In genomic region chr13:51453959-51454703, GRCh38 we compare ENCODE assay signal across 8 cellular contexts. TPM values are rescaled to one million over a fixed set of nuclear protein-coding genes. Genes with fewer than 3 reads are reported as not detected.
DNase-seq lines count a peak whose midpoint lies in the region; ATAC-seq and TF ChIP-seq lines count a peak whose summit lies in the region.

No MANE protein-coding gene starts in this region.

- peak; percentile 14 for TF ChIP-seq RAD21 in liver (IDR thresholded peaks at IDR 0.05)

- peaks cover 0 to 11% (median 7%) of the 10 kb centered on the region in 4 donors for H3K9me3 ChIP-seq in liver (ENCODE audit: control insufficient read depth in 4 of 4, low read length in 3 of 4)

- no peak for TF ChIP-seq CTCF in AG09309 (IDR thresholded peaks at IDR 0.05; ENCODE audit: control insufficient read depth, insufficient read depth, low read depth, low read length, missing control alignments)
- no peak for TF ChIP-seq CTCF in cardiac fibroblast (IDR thresholded peaks at IDR 0.05; ENCODE audit: low read depth, low read length)
- no peak for TF ChIP-seq CTCF in liver (IDR thresholded peaks at IDR 0.05; ENCODE audit: low read depth, low read length, missing input control)

- peaks cover 4% of the 10 kb centered on the region for H3K9me3 Mint-ChIP-seq in T-helper 1 cell treated with Interleukin-12 subunit alpha and Interleukin-12 subunit beta and Interleukin-4 antibody, amounts not matched to agents 30 μg/mL and 1 μg/mL, for 36 hours

- WGBS in liver, result 6% methylated on average over 13 of the region's 13 CpGs

- peak overlapping the region; percentile 91 for H3K4me3 Mint-ChIP-seq in T-helper 1 cell treated with Interleukin-12 subunit alpha and Interleukin-12 subunit beta and Interleukin-4 antibody, amounts not matched to agents 30 μg/mL and 1 μg/mL, for 36 hours

- DNase-seq in AG09309 (ENCODE audit: low read depth) (no peak), cardiac fibroblast (ENCODE audit: low read depth in 2 of 2) (peak in 1 of 2 donors; percentile 44)
- peak; percentile 25 to 67 for DNase-seq in stimulated activated CD4-positive, alpha-beta T cell treated with anti-CD3 and anti-CD28 coated beads, Interleukin-4, amount 100 ng/mL, for 4 hours

- peak overlapping the region; percentile 92 to 93 for H3K9ac ChIP-seq in liver (ENCODE audit: low read depth in 1 of 2, low read length in 2 of 2)

- H3K27ac ChIP-seq in liver (ENCODE audit: low read depth in 1 of 2, low read length in 2 of 2), result peak overlapping the region; percentile 96 to 98

- H3K36me3 Mint-ChIP-seq in T-helper 1 cell treated with Interleukin-12 subunit alpha and Interleukin-12 subunit beta and Interleukin-4 antibody, amounts not matched to agents 30 μg/mL and 1 μg/mL, for 36 hours (ENCODE audit: low read depth), result peaks cover 45% of the 10 kb centered on the region

- H3K4me1 Mint-ChIP-seq in T-helper 1 cell treated with Interleukin-12 subunit alpha and Interleukin-12 subunit beta and Interleukin-4 antibody, amounts not matched to agents 30 μg/mL and 1 μg/mL, for 36 hours (ENCODE audit: low read depth), result peaks cover 27% of the 10 kb centered on the region

- ATAC-seq in HG02678 (IDR thresholded peaks at IDR 0.05; ENCODE audit: unreplicated experiment) (peak; percentile 1), HG02973 (IDR thresholded peaks at IDR 0.05; ENCODE audit: unreplicated experiment) (no peak), HG03442 (IDR thresholded peaks at IDR 0.05; ENCODE audit: unreplicated experiment) (no peak)

- H3K27me3 ChIP-seq in liver (ENCODE audit: control insufficient read depth in 4 of 4, insufficient read depth in 4 of 4, low read length in 3 of 4), result no peaks in the 10 kb centered on the region

- H3K36me3 ChIP-seq in liver (ENCODE audit: control insufficient read depth in 4 of 4, insufficient read depth in 3 of 4, low read depth in 1 of 4, low read length in 3 of 4), result peaks cover 0 to 28% (median 9%) of the 10 kb centered on the region in 4 donors

- H3K27me3 Mint-ChIP-seq in T-helper 1 cell treated with Interleukin-12 subunit alpha and Interleukin-12 subunit beta and Interleukin-4 antibody, amounts not matched to agents 30 μg/mL and 1 μg/mL, for 36 hours (ENCODE audit: low read depth), result no peaks in the 10 kb centered on the region

- H3K4me3 ChIP-seq in AG09309 (ENCODE audit: control insufficient read depth, low read depth, low read length) (peak overlapping the region; percentile 68), cardiac fibroblast (replicated peaks in 1 of 2; ENCODE audit: low read depth in 2 of 2, low read length in 2 of 2) (peak overlapping the region; percentile 65 to 73), liver (ENCODE audit: low read depth in 1 of 3, low read length in 3 of 3) (peak overlapping the region; percentile 60 to 81 (median 74))

- H3K4me1 ChIP-seq in liver (ENCODE audit: control insufficient read depth in 4 of 4, insufficient read depth in 4 of 4, low read length in 3 of 4), result peaks cover 3 to 15% (median 11%) of the 10 kb centered on the region in 4 donors

- H3K27ac Mint-ChIP-seq in T-helper 1 cell treated with Interleukin-12 subunit alpha and Interleukin-12 subunit beta and Interleukin-4 antibody, amounts not matched to agents 30 μg/mL and 1 μg/mL, for 36 hours, result peak overlapping the region; percentile 97

TF ChIP-seq in liver, 16 proteins besides CTCF, POLR2A, EP300 and RAD21:
- no peak for TF ChIP-seq EGR1 (IDR thresholded peaks at IDR 0.05; ENCODE audit: low read depth in 2 of 2)
- TF ChIP-seq GABPA (IDR thresholded peaks at IDR 0.05 in 1 of 2, conservative IDR thresholded peaks at IDR 0.05 in 1 of 2), result no peak
- TF ChIP-seq YY1 (IDR thresholded peaks at IDR 0.05), result peak; percentile 41
- peak in 1 of 2 donors; percentile 6 for TF ChIP-seq RXRA (IDR thresholded peaks at IDR 0.05)
- TF ChIP-seq NR2F2 (IDR thresholded peaks at IDR 0.05), result no peak
- peak in 1 of 2 donors; percentile 39 for TF ChIP-seq JUND (IDR thresholded peaks at IDR 0.05)

RNA-seq across cellular contexts. Expression of gene INTS6, which starts 1.3 kb away (rescaled TPM):
- total RNA-seq in liver, result 10 to 100 TPM; 25.4 to 61.4 TPM
- polyA plus RNA-seq in liver, result 10 to 100 TPM; 11.4 to 12.3 TPM
